Comparison of ENCODE assay signal across 1 cellular context in genomic region chr7:129054438-129055293, GRCh38.
TF ChIP-seq lines count a peak whose summit lies in the region.

Gene TNPO3, minus strand, starts transcription at chr7:129055111. Its CDS starts 341 bp downstream, at chr7:129054770.

TF ChIP-seq in HepG2, 621 proteins besides CTCF, POLR2A, EP300 and RAD21 (continued from another document and continues in another):
- 0 out of 2 replicates have a peak, but pooled peaks have one; percentile 57 for TF ChIP-seq ZBTB34 (CRISPR knock-in tag; IDR thresholded peaks at IDR 0.05)
- TF ChIP-seq POGK (CRISPR knock-in tag; conservative IDR thresholded peaks at IDR 0.05): peak; percentile 26; the same call in 1 of the 2 replicates
- TF ChIP-seq ZBTB39 (CRISPR knock-in tag; IDR thresholded peaks at IDR 0.05): peak; percentile 42; the same call in 1 of the 2 replicates
- peak; percentile 53; the same call in 1 of the 2 replicates for TF ChIP-seq ZMYM3 (CRISPR knock-in tag; IDR thresholded peaks at IDR 0.05)
- TF ChIP-seq ZSCAN31 (CRISPR knock-in tag; IDR thresholded peaks at IDR 0.05; ENCODE audit: low read depth): peak; percentile 73
- TF ChIP-seq ATF3 (CRISPR knock-in tag; IDR thresholded peaks at IDR 0.05): 0 out of 2 replicates have a peak, but pooled peaks have one; percentile 1
- TF ChIP-seq ZNF563 (CRISPR knock-in tag; IDR thresholded peaks at IDR 0.05): peak; percentile 73
- TF ChIP-seq ZKSCAN8 (CRISPR knock-in tag; IDR thresholded peaks at IDR 0.05; ENCODE audit: borderline replicate concordance): peak; percentile 66; the same call in 1 of the 2 replicates
- peak; percentile 58 for TF ChIP-seq ARID5B (CRISPR knock-in tag; IDR thresholded peaks at IDR 0.05)
- peak; percentile 65; the same call in 1 of the 2 replicates for TF ChIP-seq E2F5 (CRISPR knock-in tag; conservative IDR thresholded peaks at IDR 0.05)
- TF ChIP-seq SP140L (CRISPR knock-in tag; IDR thresholded peaks at IDR 0.05; ENCODE audit: borderline replicate concordance): 0 out of 2 replicates have a peak, but pooled peaks have one; percentile 20
- TF ChIP-seq CREM (IDR thresholded peaks at IDR 0.05): peak; percentile 72
- TF ChIP-seq CREM (CRISPR knock-in tag; IDR thresholded peaks at IDR 0.05): no peak
- 0 out of 2 replicates have a peak, but pooled peaks have one; percentile 62 for TF ChIP-seq POGZ (CRISPR knock-in tag; IDR thresholded peaks at IDR 0.05)
- peak; percentile 73 for TF ChIP-seq HMG20B (CRISPR knock-in tag; conservative IDR thresholded peaks at IDR 0.05)
- peak; percentile 96 for TF ChIP-seq IRF9 (CRISPR knock-in tag; IDR thresholded peaks at IDR 0.05; ENCODE audit: borderline replicate concordance)
- no peak for TF ChIP-seq LBX2 (CRISPR knock-in tag; IDR thresholded peaks at IDR 0.05; ENCODE audit: borderline replicate concordance)
- peak; percentile 33; the same call in 1 of the 2 replicates for TF ChIP-seq SMAD1 (CRISPR knock-in tag; IDR thresholded peaks at IDR 0.05; ENCODE audit: borderline replicate concordance, low read depth)
- TF ChIP-seq ZFP91 (CRISPR knock-in tag; IDR thresholded peaks at IDR 0.05; ENCODE audit: borderline replicate concordance): peak; percentile 90; the same call in 1 of the 2 replicates
- TF ChIP-seq ZNF274 (CRISPR knock-in tag; IDR thresholded peaks at IDR 0.05): 0 out of 2 replicates have a peak, but pooled peaks have one; percentile 37
- TF ChIP-seq ZNF253 (CRISPR knock-in tag; IDR thresholded peaks at IDR 0.05; ENCODE audit: borderline replicate concordance): 0 out of 2 replicates have a peak, but pooled peaks have one; percentile 29
- TF ChIP-seq KMT2A (CRISPR knock-in tag; IDR thresholded peaks at IDR 0.05): peak; percentile 96
- TF ChIP-seq HNRNPLL (IDR thresholded peaks at IDR 0.05; ENCODE audit: low read depth, low read length, poor library complexity, severe bottlenecking): peak; percentile 62
- TF ChIP-seq ZBTB49 (CRISPR knock-in tag; IDR thresholded peaks at IDR 0.05; ENCODE audit: borderline replicate concordance): no peak
- TF ChIP-seq SAP130 (CRISPR knock-in tag; IDR thresholded peaks at IDR 0.05; ENCODE audit: low read depth): peak; percentile 95
- peak; percentile 62; the same call in 1 of the 2 replicates for TF ChIP-seq E2F2 (CRISPR knock-in tag; IDR thresholded peaks at IDR 0.05; ENCODE audit: borderline replicate concordance)
- peak; percentile 52 for TF ChIP-seq ARNT2 (CRISPR knock-in tag; IDR thresholded peaks at IDR 0.05; ENCODE audit: low read depth)
- TF ChIP-seq DNMT1 (CRISPR knock-in tag; IDR thresholded peaks at IDR 0.05): peak; percentile 83
- TF ChIP-seq ZNF367 (CRISPR knock-in tag; IDR thresholded peaks at IDR 0.05; ENCODE audit: borderline replicate concordance): no peak
- peak; percentile 93; the same call in 1 of the 2 replicates for TF ChIP-seq WIZ (CRISPR knock-in tag; IDR thresholded peaks at IDR 0.05)
- peak; percentile 50; the same call in 1 of the 2 replicates for TF ChIP-seq ZSCAN9 (CRISPR knock-in tag; IDR thresholded peaks at IDR 0.05; ENCODE audit: borderline replicate concordance)
- TF ChIP-seq ISX (CRISPR knock-in tag; conservative IDR thresholded peaks at IDR 0.05): no peak
- peak; percentile 78 for TF ChIP-seq ZNF335 (CRISPR knock-in tag; IDR thresholded peaks at IDR 0.05)
- no peak for TF ChIP-seq THYN1 (CRISPR knock-in tag; IDR thresholded peaks at IDR 0.05; ENCODE audit: borderline replicate concordance, low read depth)
- peak; percentile 82 for TF ChIP-seq PHF5A (CRISPR knock-in tag; IDR thresholded peaks at IDR 0.05; ENCODE audit: low read depth, unreplicated experiment)
- 0 out of 2 replicates have a peak, but pooled peaks have one; percentile 60 for TF ChIP-seq EED (CRISPR knock-in tag; IDR thresholded peaks at IDR 0.05)
- TF ChIP-seq ZNF816 (CRISPR knock-in tag; IDR thresholded peaks at IDR 0.05; ENCODE audit: borderline replicate concordance): peak; percentile 65; the same call in 1 of the 2 replicates
- TF ChIP-seq ZC3H13 (CRISPR knock-in tag; IDR thresholded peaks at IDR 0.05): 0 out of 2 replicates have a peak, but pooled peaks have one; percentile 74
- peak; percentile 39; the same call in 1 of the 2 replicates for TF ChIP-seq ZNF644 (CRISPR knock-in tag; IDR thresholded peaks at IDR 0.05; ENCODE audit: low read depth)
- peak; percentile 6; the same call in 1 of the 2 replicates for TF ChIP-seq TFDP1 (CRISPR knock-in tag; IDR thresholded peaks at IDR 0.05; ENCODE audit: borderline replicate concordance)
